8 cellular contexts compared by ENCODE assay signal in genomic region chr9:128550770-128551651, GRCh38. TPM values are rescaled to one million over a fixed set of nuclear protein-coding genes. Genes with fewer than 3 reads are reported as not detected.
DNase-seq lines count a peak whose midpoint lies in the region; ATAC-seq and TF ChIP-seq lines count a peak whose summit lies in the region.

No MANE protein-coding gene starts in this region.

- H3K9me3 ChIP-seq in cardiac muscle cell (ENCODE audit: low read depth), result no peaks in the 10 kb centered on the region
- H3K9me3 ChIP-seq in osteoblast (ENCODE audit: low read depth, low read length), result no peaks in the 10 kb centered on the region

- intact Hi-C loops in activated naive CD4-positive, alpha-beta T cell treated with anti-CD3 and anti-CD28 coated beads for 36 hours (cut with micrococcal nuclease), result loop anchor here (5.0 kb wide), 2 partner anchors 189 to 236 kb away; partner anchors contain the start of gene TBC1D13

- H3K27me3 ChIP-seq in cardiac muscle cell, result no peaks in the 10 kb centered on the region
- H3K27me3 ChIP-seq in osteoblast (ENCODE audit: insufficient read depth, low read length), result no peaks in the 10 kb centered on the region

- CTCF ChIA-PET in activated naive CD4-positive, alpha-beta T cell treated with anti-CD3 and anti-CD28 coated beads for 36 hours (lab: Charles Lee), result interaction anchor here (0.6 to 1.1 kb wide), 5 partner anchors 37 to 210 kb away, joined by 3 to 6 read pairs (median 4); no protein-coding TSS in a partner anchor

- H3K27ac ChIP-seq in cardiac muscle cell (peak overlapping the region; percentile 70), osteoblast (ENCODE audit: low read depth, low read length) (peak overlapping the region; percentile 77)

- H2AFZ ChIP-seq in osteoblast (ENCODE audit: low read length), result peak overlapping the region; percentile 51

- TF ChIP-seq CTCF in cardiac muscle cell (IDR thresholded peaks at IDR 0.05; ENCODE audit: low read depth, low read length) (no peak), osteoblast (IDR thresholded peaks at IDR 0.05; ENCODE audit: extremely low read depth, low read depth, low read length) (no peak), GM13977 (IDR thresholded peaks at IDR 0.05; ENCODE audit: extremely low read depth, insufficient read depth, missing control alignments) (no peak)

- no peaks in the 10 kb centered on the region for H3K36me3 ChIP-seq in cardiac muscle cell
- no peaks in the 10 kb centered on the region for H3K36me3 ChIP-seq in osteoblast (ENCODE audit: insufficient read depth, low read length)

- ATAC-seq in activated T-cell treated with anti-CD3 and anti-CD28 coated beads, Interleukin-2, amount 50 U/mL, for 72 hours (replicated peaks in 1 of 2), result no peak
- no peak for ATAC-seq in HG03175 (IDR thresholded peaks at IDR 0.05; ENCODE audit: unreplicated experiment)

- H3K79me2 ChIP-seq in osteoblast (ENCODE audit: insufficient read depth, low read length), result peaks cover 35% of the 10 kb centered on the region

- H3K9me3 Mint-ChIP-seq in activated naive CD4-positive, alpha-beta T cell treated with anti-CD3 and anti-CD28 coated beads for 36 hours, result no peaks in the 10 kb centered on the region
- H3K9me3 Mint-ChIP-seq in activated T-cell treated with anti-CD3 and anti-CD28 coated beads, Interleukin-2, amount 50 U/mL, for 72 hours, result no peaks in the 10 kb centered on the region

- H3K4me3 Mint-ChIP-seq in activated naive CD4-positive, alpha-beta T cell treated with anti-CD3 and anti-CD28 coated beads for 36 hours, result peak overlapping the region; percentile 85
- peak overlapping the region in 1 of 2 donors; percentile 100 for H3K4me3 Mint-ChIP-seq in activated T-cell treated with anti-CD3 and anti-CD28 coated beads, Interleukin-2, amount 50 U/mL, for 72 hours

- in situ Hi-C loops in GM13977 (cut with MboI; ENCODE audit: low pct_unique_long_range_greater_than_20kb, low sequenced_read_pairs, unreplicated experiment), result no loop called here

- H3K36me3 Mint-ChIP-seq in activated naive CD4-positive, alpha-beta T cell treated with anti-CD3 and anti-CD28 coated beads for 36 hours (ENCODE audit: low read depth), result no peaks in the 10 kb centered on the region
- no peaks in the 10 kb centered on the region for H3K36me3 Mint-ChIP-seq in activated T-cell treated with anti-CD3 and anti-CD28 coated beads, Interleukin-2, amount 50 U/mL, for 72 hours (ENCODE audit: insufficient read depth in 2 of 2)

- H3K4me1 Mint-ChIP-seq in activated naive CD4-positive, alpha-beta T cell treated with anti-CD3 and anti-CD28 coated beads for 36 hours (ENCODE audit: low read depth), result peaks cover 31% of the 10 kb centered on the region
- peaks cover 29% of the 10 kb centered on the region for H3K4me1 Mint-ChIP-seq in activated T-cell treated with anti-CD3 and anti-CD28 coated beads, Interleukin-2, amount 50 U/mL, for 72 hours (ENCODE audit: low read depth)

- peaks cover 32% of the 10 kb centered on the region for H4K20me1 ChIP-seq in osteoblast (ENCODE audit: insufficient read depth, low read length)

- H3K27ac Mint-ChIP-seq in activated naive CD4-positive, alpha-beta T cell treated with anti-CD3 and anti-CD28 coated beads for 36 hours, result peak overlapping the region; percentile 84
- peak overlapping the region; percentile 89 for H3K27ac Mint-ChIP-seq in activated T-cell treated with anti-CD3 and anti-CD28 coated beads, Interleukin-2, amount 50 U/mL, for 72 hours

- H3K27me3 Mint-ChIP-seq in activated naive CD4-positive, alpha-beta T cell treated with anti-CD3 and anti-CD28 coated beads for 36 hours (ENCODE audit: low read depth), result no peaks in the 10 kb centered on the region
- no peaks in the 10 kb centered on the region for H3K27me3 Mint-ChIP-seq in activated T-cell treated with anti-CD3 and anti-CD28 coated beads, Interleukin-2, amount 50 U/mL, for 72 hours (ENCODE audit: low read depth)

- peaks cover 46% of the 10 kb centered on the region for H3K4me1 ChIP-seq in cardiac muscle cell (ENCODE audit: low read depth)
- peaks cover 49% of the 10 kb centered on the region for H3K4me1 ChIP-seq in osteoblast (ENCODE audit: insufficient read depth, low read length)

- H3K4me3 ChIP-seq in cardiac muscle cell (peak overlapping the region; percentile 64), osteoblast (ENCODE audit: insufficient read depth, low read length) (peak overlapping the region; percentile 93)

- peak; percentile 23 for DNase-seq in activated naive CD4-positive, alpha-beta T cell treated with anti-CD3 and anti-CD28 coated beads for 36 hours
- DNase-seq in activated naive CD4-positive, alpha-beta T cell treated with anti-CD3 and anti-CD28 coated beads, Interleukin-2, amount 50 U/mL, for 16 hours, result no peak
- no peak for DNase-seq in activated T-cell treated with anti-CD3 and anti-CD28 coated beads, Interleukin-2, amount 50 U/mL, for 72 hours
- peak in 1 of 2 donors; percentile 67 for DNase-seq in cardiac muscle cell (ENCODE audit: low read depth in 1 of 2, low spot score in 1 of 2)
- DNase-seq in osteoblast (ENCODE audit: insufficient read length, low spot score, missing footprints), result peak; percentile 26
- DNase-seq in RPMI8226, result no peak
- DNase-seq in GM13977 (ENCODE audit: low spot score), result no peak

- H3K4me2 ChIP-seq in osteoblast (ENCODE audit: insufficient read depth, low read length), result peak overlapping the region; percentile 90

RNA-seq across cellular contexts. Expression of gene SPTAN1, which starts 1.4 kb away (rescaled TPM):
- total RNA-seq in activated naive CD4-positive, alpha-beta T cell treated with anti-CD3 and anti-CD28 coated beads for 36 hours, result 100 to 1,000 TPM; 162 to 183 TPM
- total RNA-seq in activated T-cell treated with anti-CD3 and anti-CD28 coated beads, Interleukin-2, amount 50 U/mL, for 72 hours, result 100 to 1,000 TPM; 289 to 304 TPM
- 207 and 227 TPM in 2 replicates for total RNA-seq in cardiac muscle cell
- polyA plus RNA-seq in cardiac muscle cell, result 118 TPM in 2 replicates
- total RNA-seq in osteoblast, result 324 and 354 TPM in 2 replicates

RNA-seq across cellular contexts. Expression of gene GLE1, which starts 46.5 kb away (rescaled TPM):
- total RNA-seq in activated naive CD4-positive, alpha-beta T cell treated with anti-CD3 and anti-CD28 coated beads for 36 hours, result 10 to 100 TPM; 48.7 to 51.6 TPM
- 10 to 100 TPM; 45.8 to 59.0 TPM for total RNA-seq in activated T-cell treated with anti-CD3 and anti-CD28 coated beads, Interleukin-2, amount 50 U/mL, for 72 hours
- 20.6 and 22.4 TPM in 2 replicates for total RNA-seq in cardiac muscle cell
- polyA plus RNA-seq in cardiac muscle cell, result 16.3 and 28.4 TPM in 2 replicates
- total RNA-seq in osteoblast, result 17.1 and 19.2 TPM in 2 replicates

Comparison
In these comparisons a context has a peak if more than half of its experiments do, and no peak if none do; other contexts are left out.
1. DNase-seq: peak in activated naive CD4-positive, alpha-beta T cell treated with anti-CD3 and anti-CD28 coated beads for 36 hours (single experiment) and osteoblast (single experiment); none in activated naive CD4-positive, alpha-beta T cell treated with anti-CD3 and anti-CD28 coated beads, Interleukin-2, amount 50 U/mL, for 16 hours (single experiment), activated T-cell treated with anti-CD3 and anti-CD28 coated beads, Interleukin-2, amount 50 U/mL, for 72 hours (0 of 2), RPMI8226 (single experiment) and GM13977 (single experiment).